In the genomic region with DNA sequence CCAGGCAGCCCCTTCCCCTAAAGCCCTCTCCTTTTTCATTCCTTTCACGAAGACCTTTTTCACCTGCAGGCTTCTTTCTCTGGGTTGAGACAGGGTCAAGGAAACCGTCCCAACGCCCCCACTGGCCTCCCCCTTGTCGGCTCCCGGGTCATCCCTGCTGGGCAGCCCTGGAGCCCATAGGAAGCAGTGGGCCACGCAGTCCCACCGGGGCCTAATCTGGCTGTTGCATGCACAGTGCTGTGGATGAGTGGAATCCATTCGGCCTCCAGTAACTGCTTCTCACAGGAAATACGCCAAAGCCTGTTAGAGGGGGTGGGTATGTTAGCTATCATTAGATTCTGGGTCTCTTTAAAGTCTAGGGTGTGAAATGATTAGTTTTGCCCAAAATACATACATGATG, we compare ENCODE assay signal across 21 cellular contexts. TPM values are rescaled to one million over a fixed set of nuclear protein-coding genes. Genes with fewer than 3 reads are reported as not detected.
DNase-seq lines count a peak whose midpoint lies in the region; ATAC-seq, FAIRE-seq and TF ChIP-seq lines count a peak whose summit lies in the region.
"Had no signal": no experiment of that assay in that cellular context is flagged by ENCODE, and none has a peak within 500 bp of the region (broad histone marks: within the 10 kb centered on the region; RNA-seq: fewer than 3 reads in every experiment).

No MANE protein-coding gene starts in this region.

- ATAC-seq in GM12878 (no peak), left ventricle myocardium superior (peak; percentile 35)
- ATAC-seq: A549 had no signal

- H3K9me3 ChIP-seq in A673 (ENCODE audit: low read depth, low read length, poor library complexity, severe bottlenecking) (no peaks in the 10 kb centered on the region), GM12878 (replicated peaks; ENCODE audit: control insufficient read depth, insufficient read depth, low read length) (no peaks in the 10 kb centered on the region), sigmoid colon (no peaks in the 10 kb centered on the region), GM23248 (ENCODE audit: low read depth) (no peaks in the 10 kb centered on the region)
- H3K9me3 ChIP-seq: A549 had no signal

- TF ChIP-seq CTCF in A673 (conservative IDR thresholded peaks at IDR 0.05; ENCODE audit: low read depth, low read length) = no peak
- no peak for TF ChIP-seq CTCF in GM12878 (IDR thresholded peaks at IDR 0.05 in 2 of 3, conservative IDR thresholded peaks at IDR 0.05 in 1 of 3; ENCODE audit: control insufficient read depth in 2 of 3, extremely low read depth in 1 of 3, insufficient read depth in 1 of 3, low read depth in 3 of 3, low read length in 3 of 3)
- no peak for TF ChIP-seq CTCF in sigmoid colon (IDR thresholded peaks at IDR 0.05)

- H3K27ac ChIP-seq in A673 (ENCODE audit: low read depth, low read length, poor library complexity, severe bottlenecking) = peak overlapping the region; percentile 32
- peak overlapping the region; percentile 2; the same call in 1 of the 2 replicates for H3K27ac ChIP-seq in GM12878 (ENCODE audit: control insufficient read depth, insufficient read depth)
- peak overlapping the region; percentile 44 to 73 (median 54) for H3K27ac ChIP-seq in sigmoid colon
- H3K27ac ChIP-seq in GM23248 = no peak overlapping the region
- H3K27ac ChIP-seq: A549 had no signal

- TF ChIP-seq POLR2A in GM12878 (IDR thresholded peaks at IDR 0.05; ENCODE audit: low read depth, low read length) = no peak
- TF ChIP-seq POLR2A in sigmoid colon (IDR thresholded peaks at IDR 0.05) = no peak

- no peak overlapping the region for H2AFZ ChIP-seq in GM12878 (ENCODE audit: control insufficient read depth, low read depth, low read length)
- no peak overlapping the region for H2AFZ ChIP-seq in GM23248

- TF ChIP-seq RAD21 in GM12878 (IDR thresholded peaks at IDR 0.05; ENCODE audit: insufficient read depth, low read depth, low read length) = no peak

- POLR2A ChIA-PET in A673 (lab: Charles Lee; ENCODE audit: low non-redundant PET) = no interaction called here
- POLR2A ChIA-PET in GM12878 (lab: Charles Lee) = interaction anchor here (1.2 kb wide), 1 partner anchor 16 kb away, joined by 3 read pairs; no protein-coding TSS in a partner anchor

- H3F3A ChIP-seq in GM23248 (ENCODE audit: insufficient read depth) = no peaks in the 10 kb centered on the region

- H3K79me2 ChIP-seq in GM12878 (ENCODE audit: control insufficient read depth, insufficient read depth, low read length) (no peaks in the 10 kb centered on the region), GM23248 (ENCODE audit: insufficient read depth) (no peaks in the 10 kb centered on the region)

- H3K4me1 ChIP-seq in A673 (ENCODE audit: insufficient read depth, low read length, poor library complexity, severe bottlenecking) (peaks cover 26% of the 10 kb centered on the region), GM12878 (ENCODE audit: control insufficient read depth, insufficient read depth, low read length) (peaks cover 42% of the 10 kb centered on the region), sigmoid colon (peaks cover 0 to 32% (median 16%) of the 10 kb centered on the region in 4 donors), GM23248 (ENCODE audit: insufficient read depth) (peaks cover 9% of the 10 kb centered on the region)
- H3K4me1 ChIP-seq: A549 had no signal

- DNase-seq in A673 (ENCODE audit: low spot score) (no peak), GM12878 (ENCODE audit: low read depth, low spot score) (no peak), left ventricle myocardium superior (peak; percentile 43), sigmoid colon (no peak), GM23248 (no peak), NCI-H748 (lab: John Stamatoyannopoulos, UW; ENCODE audit: unreplicated experiment) (no peak), anterior cingulate cortex (lab: John Stamatoyannopoulos, UW) (no peak), A172 (ENCODE audit: low spot score) (no peak)
- DNase-seq: activated CD4-positive, alpha-beta T cell treated with anti-CD3 and anti-CD28 coated beads for 48 hours; activated CD8-positive, alpha-beta memory T cell treated with anti-CD3 and anti-CD28 coated beads, Interleukin-2, amount 50 U/mL, for 48 hours; activated gamma-delta T cell treated with Interleukin-2 at 50 U/mL for 16 hours; CD4-positive, CD25-positive, alpha-beta regulatory T cell; NCI-H1694; NCI-H226; NK-92 treated with Interleukin-12 subunit alpha and Interleukin-12 subunit beta, amount 100 ng/mL, for 24 hours; occipital lobe; stimulated activated CD4-positive, alpha-beta T cell treated with anti-CD3 and anti-CD28 coated beads, Interleukin-2, amount 100 ng/mL, for 48 hours had no signal

- H3K9me2 ChIP-seq in GM23248 (ENCODE audit: insufficient read depth) = no peaks in the 10 kb centered on the region

- H3K36me3 ChIP-seq in A673 (ENCODE audit: insufficient read depth, low read length, poor library complexity, severe bottlenecking) (peaks cover 3% of the 10 kb centered on the region), GM12878 (ENCODE audit: control insufficient read depth in 2 of 2, insufficient read depth in 2 of 2, low read length in 1 of 2) (peaks cover 3 to 8% of the 10 kb centered on the region in 2 experiments), sigmoid colon (peaks cover 0 to 41% (median 11%) of the 10 kb centered on the region in 4 donors), GM23248 (ENCODE audit: low read depth) (peaks cover 19% of the 10 kb centered on the region; the same call in 1 of the 2 replicates)

- SMC1A ChIA-PET in GM12878 (lab: Charles Lee; ENCODE audit: uncharacterized antibody, unreplicated experiment) = interaction anchor here (0.6 to 4.3 kb wide), 7 partner anchors 12 to 444 kb away, joined by 3 to 28 read pairs (median 5); a partner anchor contains a TSS

- CTCF ChIA-PET in A673 (lab: Charles Lee) = interaction anchor here (1.1 kb wide), 1 partner anchor 12 kb away, joined by 6 read pairs; no protein-coding TSS in a partner anchor
- CTCF ChIA-PET in GM12878 (lab: Yijun Ruan, JAX) = interaction anchor here (0.6 to 7.4 kb wide), 5 partner anchors 12 to 444 kb away, joined by 3 to 68 read pairs (median 6); no protein-coding TSS in a partner anchor

- WGBS in GM12878 (ENCODE audit: insufficient coverage, insufficient replicate concordance, low lambda C conversion rate, missing lambda C conversion rate) = 77% methylated on average over 9 of the region's 9 CpGs
- 86 to 94% methylated on average over 9 of the region's 9 CpGs for WGBS in sigmoid colon, 2 donors
- WGBS in GM23248 (ENCODE audit: low coverage in 1 of 2, low lambda C conversion rate in 2 of 2, missing lambda C conversion rate in 2 of 2), 2 experiments = 75 to 80% methylated on average over 9 of the region's 9 CpGs

- H3K4me2 ChIP-seq in GM12878 (ENCODE audit: control insufficient read depth, insufficient read depth) (peak overlapping the region; percentile 14; the same call in 1 of the 2 replicates), GM23248 (ENCODE audit: unreplicated experiment) (no peak overlapping the region)
- H3K4me2 ChIP-seq: A549 had no signal

- no peaks in the 10 kb centered on the region for H3K27me3 ChIP-seq in A673 (replicated peaks; ENCODE audit: insufficient read depth, low read depth, low read length, poor library complexity)
- H3K27me3 ChIP-seq in GM12878 (replicated peaks in 1 of 2; ENCODE audit: control insufficient read depth in 2 of 2, insufficient read depth in 2 of 2, low read length in 1 of 2) = no peaks in the 10 kb centered on the region
- no peaks in the 10 kb centered on the region for H3K27me3 ChIP-seq in sigmoid colon
- H3K27me3 ChIP-seq in GM23248 (replicated peaks; ENCODE audit: insufficient read depth) = no peaks in the 10 kb centered on the region

- no peak for FAIRE-seq in GM12878 (lab: Jason Lieb, UNC)
- FAIRE-seq: endometrium, H1, TTC549 had no signal

- intact Hi-C loops in A673 (cut with micrococcal nuclease; ENCODE audit: unreplicated experiment) = no loop called here
- intact Hi-C loops in GM12878 (cut with micrococcal nuclease; ENCODE audit: unreplicated experiment) = no loop called here
- intact Hi-C loops in left ventricle myocardium superior (cut with micrococcal nuclease) = no loop called here
- intact Hi-C loops in sigmoid colon (cut with DNase I) = no loop called here

- H4K20me1 ChIP-seq in GM12878 (ENCODE audit: control insufficient read depth, insufficient read depth) (peaks cover under 1% of the 10 kb centered on the region; the same call in 1 of the 2 replicates), GM23248 (ENCODE audit: insufficient read depth) (no peaks in the 10 kb centered on the region)

- BruUV-seq in A673 (replicated peaks; lab: Mats Ljungman, UMichigan) (no TSS peak), GM12878 (replicated peaks; lab: Mats Ljungman, UMichigan) (no TSS peak)

- H3K4me3 ChIP-seq in A673 (ENCODE audit: low read depth, low read length, poor library complexity, severe bottlenecking) (no peak overlapping the region), GM12878 (no peak overlapping the region), sigmoid colon (no peak overlapping the region), GM23248 (no peak overlapping the region)
- H3K4me3 ChIP-seq: A549 had no signal

- RAD21 ChIA-PET in GM12878 (lab: Charles Lee; ENCODE audit: unreplicated experiment) = interaction anchor here (1.2 to 4.2 kb wide), 5 partner anchors 9 to 429 kb away, joined by 3 to 24 read pairs (median 4); a partner anchor contains a TSS

- H3K9ac ChIP-seq in GM12878 (ENCODE audit: control insufficient read depth, insufficient read depth, low read length) = no peak overlapping the region
- H3K9ac ChIP-seq in GM23248 = no peak overlapping the region

- in situ Hi-C loops in GM12878 (cut with MboI) (no loop called here), GM23248 (cut with MboI) (no loop called here)

- TF ChIP-seq EP300 in GM12878 (IDR thresholded peaks at IDR 0.05; ENCODE audit: borderline replicate concordance in 1 of 2, control insufficient read depth in 1 of 2, low read depth in 2 of 2, low read length in 2 of 2) = no peak
- TF ChIP-seq EP300 in sigmoid colon (IDR thresholded peaks at IDR 0.05) = no peak

RNA-seq across cellular contexts. Expression of a gene that starts 16.7 kb away (rescaled TPM):
- total RNA-seq in A673 (2021) = 5.3 and 5.8 TPM in 2 replicates
- 6.6 and 8.7 TPM in 2 replicates for total RNA-seq in GM12878 (2013; cell fraction: nucleolus; rRNA removed)
- 5.3 and 5.7 TPM in 2 replicates for total RNA-seq in GM12878 (2014; rRNA removed)
- 3.3 and 3.6 TPM in 2 replicates for total RNA-seq in GM12878 (2014; rRNA removed; fragmentation: Illumina TruSeq; extraction: Trizol)
- 4.1 and 5.2 TPM in 2 replicates for total RNA-seq in GM12878 (2021)
- polyA plus RNA-seq in GM12878 (2011; ENCODE audit: low read depth) = 3.3 TPM
- polyA plus RNA-seq in GM12878 (2011; rRNA removed) = 2.0 and 2.4 TPM in 2 replicates
- polyA plus RNA-seq in GM12878 (2011; cell fraction: cytosol; rRNA removed) = 3.1 and 3.4 TPM in 2 replicates
- 10.5 and 12.5 TPM in 2 replicates for polyA plus RNA-seq in GM12878 (2011; cell fraction: nucleus; rRNA removed)
- polyA plus RNA-seq in GM12878 (2012) = 4.5 and 5.5 TPM in 2 replicates
- polyA plus RNA-seq in GM12878 (2014; fragmentation: Illumina TruSeq; extraction: Trizol) = 2.9 and 3.1 TPM in 2 replicates
- polyA plus RNA-seq in GM12878 (2014; fragmentation: Nextera tagmentation; extraction: Ambion mirVana) = 1 to 10 TPM; 1.8 to 5.2 TPM
- 4.2 and 5.4 TPM in 2 replicates for polyA plus RNA-seq in GM12878 (2014; rRNA removed)
- 1 to 10 TPM; 3.6 to 5.8 TPM for polyA plus RNA-seq in GM12878 (2016; fragmentation: Nextera tagmentation; extraction: Ambion mirVana)
- 1.8 and 3.6 TPM in 2 replicates for polyA minus RNA-seq in GM12878 (2011; rRNA and poly(A)+ RNA removed)
- polyA minus RNA-seq in GM12878 (2011; cell fraction: cytosol; rRNA and poly(A)+ RNA removed) = 0.80 and 0.83 TPM in 2 replicates
- polyA minus RNA-seq in GM12878 (2011; cell fraction: nucleus; rRNA and poly(A)+ RNA removed) = 4.7 and 5.9 TPM in 2 replicates
- 10.1 TPM for total RNA-seq in left ventricle myocardium superior
- total RNA-seq in sigmoid colon = 10 to 100 TPM in 1 of 4 donors, 1 to 10 TPM in 3; 7.1 to 15.3 (median 8.8) TPM
- polyA plus RNA-seq in sigmoid colon = 1 to 10 TPM; 5.1 to 6.1 (median 6.0) TPM
- 3.2 and 8.1 TPM in 2 replicates for total RNA-seq in GM23248 (2014; rRNA removed; shearing (Covaris generic))
- 4.8 and 5.2 TPM in 2 replicates for polyA plus RNA-seq in GM23248 (2016; fragmentation: Nextera tagmentation; extraction: Ambion mirVana)
- 5.7 and 5.8 TPM in 2 replicates for total RNA-seq in A172 (2014; rRNA removed; shearing (Covaris generic))
